In the genomic region with DNA sequence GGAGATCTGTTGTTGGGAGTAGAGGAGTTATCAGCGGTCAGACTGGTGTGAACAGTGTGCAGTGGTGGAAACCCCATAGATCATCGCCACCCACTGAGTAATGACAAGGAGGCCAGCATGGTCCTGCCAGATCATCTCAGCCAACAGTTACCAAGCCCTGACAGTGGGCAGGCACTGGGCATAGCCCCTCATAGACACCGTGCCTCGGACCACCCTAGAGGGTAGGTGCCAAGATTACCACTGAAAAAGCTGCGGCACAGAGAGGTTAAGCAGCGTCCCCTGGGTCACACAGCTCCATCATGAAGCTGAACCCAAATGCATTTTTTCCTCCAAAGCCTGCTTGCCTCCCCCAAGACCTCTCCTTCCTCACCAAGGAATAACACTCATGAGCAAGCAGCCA, we compare ENCODE assay signal across 17 cellular contexts. TPM values are rescaled to one million over a fixed set of nuclear protein-coding genes. Genes with fewer than 3 reads are reported as not detected.
"Had no signal": no experiment of that assay in that cellular context is flagged by ENCODE, and none has a peak within 500 bp of the region (broad histone marks: within the 10 kb centered on the region; RNA-seq: fewer than 3 reads in every experiment).

No MANE protein-coding gene starts in this region.

- H3K27ac Mint-ChIP-seq: effector memory CD8-positive, alpha-beta T cell; naive thymus-derived CD8-positive, alpha-beta T cell; stimulated activated naive CD8-positive, alpha-beta T cell treated with anti-CD3 and anti-CD28 coated beads, Interleukin-15, amount 100 ng/mL, for 72 hours had no signal

- H3K9me3 Mint-ChIP-seq: activated T-cell treated with anti-CD3 and anti-CD28 coated beads, Interleukin-2, amount 50 U/mL, for 4 hours; effector memory CD8-positive, alpha-beta T cell; naive thymus-derived CD8-positive, alpha-beta T cell; stimulated activated naive CD8-positive, alpha-beta T cell treated with anti-CD3 and anti-CD28 coated beads, Interleukin-15, amount 100 ng/mL, for 72 hours had no signal

- H3K36me3 Mint-ChIP-seq: naive thymus-derived CD8-positive, alpha-beta T cell had no signal

- ATAC-seq: activated T-cell treated with anti-CD3 and anti-CD28 coated beads, Interleukin-2, amount 50 U/mL, for 4 hours; effector memory CD8-positive, alpha-beta T cell; naive thymus-derived CD8-positive, alpha-beta T cell; stimulated activated naive CD8-positive, alpha-beta T cell treated with anti-CD3 and anti-CD28 coated beads, Interleukin-15, amount 100 ng/mL, for 72 hours had no signal

- H3K36me3 ChIP-seq: thoracic aorta had no signal

- H3K4me3 Mint-ChIP-seq: activated T-cell treated with anti-CD3 and anti-CD28 coated beads, Interleukin-2, amount 50 U/mL, for 4 hours; effector memory CD8-positive, alpha-beta T cell; naive thymus-derived CD8-positive, alpha-beta T cell; stimulated activated naive CD8-positive, alpha-beta T cell treated with anti-CD3 and anti-CD28 coated beads, Interleukin-15, amount 100 ng/mL, for 72 hours had no signal

- H3K9me3 ChIP-seq: mucosa of descending colon, thoracic aorta had no signal

- H3K4me3 ChIP-seq: mucosa of descending colon, thoracic aorta had no signal

- H3K27ac ChIP-seq: thoracic aorta had no signal

- DNase-seq: activated CD4-positive, alpha-beta T cell treated with anti-CD3 and anti-CD28 coated beads, Interleukin-2, amount 50 U/mL, for 48 hours; activated CD4-positive, CD25-positive, alpha-beta regulatory T cell treated with anti-CD3 and anti-CD28 coated beads, Interleukin-2, amount 50 U/mL, for 72 hours; activated T-cell treated with anti-CD3 and anti-CD28 coated beads, Interleukin-2, amount 50 U/mL, for 4 hours; central memory CD4-positive, alpha-beta T cell; cortex of kidney; effector memory CD8-positive, alpha-beta T cell; left colon; mammary epithelial cell; naive thymus-derived CD8-positive, alpha-beta T cell; stimulated activated CD4-positive, alpha-beta T cell treated with anti-CD3 and anti-CD28 coated beads, Interleukin-15, amount 100 ng/mL, for 24 hours; stimulated activated CD4-positive, alpha-beta T cell treated with anti-CD3 and anti-CD28 coated beads, Interleukin-4, amount 100 ng/mL, for 4 hours; stimulated activated naive CD8-positive, alpha-beta T cell treated with anti-CD3 and anti-CD28 coated beads, Interleukin-15, amount 100 ng/mL, for 72 hours; T-helper 9 cell had no signal

- H3K4me1 Mint-ChIP-seq: stimulated activated naive CD8-positive, alpha-beta T cell treated with anti-CD3 and anti-CD28 coated beads, Interleukin-15, amount 100 ng/mL, for 72 hours had no signal

RNA-seq across cellular contexts. Expression of a gene that starts 21.5 kb away (rescaled TPM):
- total RNA-seq: naive thymus-derived CD8-positive, alpha-beta T cell; osteoblast had no signal
- polyA plus RNA-seq: mammary epithelial cell; naive thymus-derived CD8-positive, alpha-beta T cell had no signal

RNA-seq across cellular contexts. Expression of a gene that starts 41.7 kb away (rescaled TPM):
- total RNA-seq: activated T-cell treated with anti-CD3 and anti-CD28 coated beads, Interleukin-2, amount 50 U/mL, for 4 hours; epithelial cell of proximal tubule; left colon; mammary epithelial cell; mucosa of descending colon; naive thymus-derived CD8-positive, alpha-beta T cell; osteoblast; thoracic aorta had no signal
- polyA plus RNA-seq: mammary epithelial cell; naive thymus-derived CD8-positive, alpha-beta T cell had no signal
